13 cellular contexts compared by ENCODE assay signal in the genomic region with DNA sequence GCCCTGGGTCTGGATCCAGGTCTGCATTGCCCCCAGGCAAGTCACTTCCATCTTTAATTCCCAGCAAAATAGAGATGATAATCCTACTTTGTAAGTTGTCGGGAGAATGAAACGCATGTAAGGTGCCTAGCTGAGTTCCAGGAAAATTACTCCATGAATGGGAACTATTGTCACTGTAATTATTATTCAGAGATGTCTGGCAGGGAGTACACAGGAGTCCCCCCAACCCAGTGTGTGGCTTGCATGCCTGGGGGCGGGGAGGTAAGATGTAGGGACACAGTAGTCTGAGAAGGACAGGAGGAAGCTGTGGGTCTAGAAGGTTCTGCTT.
"Had no signal": no experiment of that assay in that cellular context is flagged by ENCODE, and none has a peak within 500 bp of the region (broad histone marks: within the 10 kb centered on the region; RNA-seq: fewer than 3 reads in every experiment).

No MANE protein-coding gene starts in this region.

- H3K4me1 ChIP-seq: ascending aorta, colonic mucosa, transverse colon had no signal

- H3K36me3 ChIP-seq: ascending aorta, cardiac muscle cell, colonic mucosa, heart right ventricle, left ventricle myocardium inferior, transverse colon, WERI-Rb-1 had no signal

- H3K4me3 Mint-ChIP-seq: activated naive CD8-positive, alpha-beta T cell treated with anti-CD3 and anti-CD28 coated beads, Interleukin-2, amount 50 U/mL, for 24 hours; activated T-helper 1 cell treated with anti-CD3 and anti-CD28 coated beads, Interleukin-12 subunit alpha, Interleukin-12 subunit beta, Interleukin-2, Interleukin-4 antibody, amounts not matched to agents 30 ng/mL and 10 ng/mL and 1 ng/mL, durations not matched to agents 14 hours and 24 hours and 36 hours had no signal

- H3K9me3 ChIP-seq: ascending aorta, colonic mucosa, heart right ventricle, left ventricle myocardium inferior, transverse colon had no signal

- H3K27ac ChIP-seq: ascending aorta, cardiac muscle cell, colonic mucosa, heart right ventricle, left ventricle myocardium inferior, transverse colon, WERI-Rb-1 had no signal

- H3K27ac Mint-ChIP-seq: activated naive CD8-positive, alpha-beta T cell treated with anti-CD3 and anti-CD28 coated beads, Interleukin-2, amount 50 U/mL, for 24 hours; activated T-helper 1 cell treated with anti-CD3 and anti-CD28 coated beads, Interleukin-12 subunit alpha, Interleukin-12 subunit beta, Interleukin-2, Interleukin-4 antibody, amounts not matched to agents 30 ng/mL and 10 ng/mL and 1 ng/mL, durations not matched to agents 14 hours and 24 hours and 36 hours had no signal

- H3K4me3 ChIP-seq: ascending aorta, cardiac muscle cell, colonic mucosa, heart right ventricle, left ventricle myocardium inferior, smooth muscle cell, transverse colon had no signal

- H3K9me3 Mint-ChIP-seq: activated naive CD8-positive, alpha-beta T cell treated with anti-CD3 and anti-CD28 coated beads, Interleukin-2, amount 50 U/mL, for 24 hours; activated T-helper 1 cell treated with anti-CD3 and anti-CD28 coated beads, Interleukin-12 subunit alpha, Interleukin-12 subunit beta, Interleukin-2, Interleukin-4 antibody, amounts not matched to agents 30 ng/mL and 10 ng/mL and 1 ng/mL, durations not matched to agents 14 hours and 24 hours and 36 hours had no signal

- DNase-seq: activated CD4-positive, alpha-beta T cell treated with anti-CD3 and anti-CD28 coated beads for 48 hours; activated naive CD4-positive, alpha-beta T cell treated with Interleukin-2 at 50 U/mL for 16 hours; activated naive CD8-positive, alpha-beta T cell treated with anti-CD3 and anti-CD28 coated beads, Interleukin-2, amount 50 U/mL, for 24 hours; colonic mucosa; effector CD8-positive, alpha-beta T cell; heart right ventricle; left ventricle myocardium inferior; transverse colon; WERI-Rb-1 had no signal

- ATAC-seq: activated naive CD8-positive, alpha-beta T cell treated with anti-CD3 and anti-CD28 coated beads, Interleukin-2, amount 50 U/mL, for 24 hours had no signal

- H3K27me3 ChIP-seq: ascending aorta, cardiac muscle cell, colonic mucosa had no signal
